ENCODE assay signal across 8 cellular contexts in genomic region chr1:233326995-233327937, GRCh38. TPM values are rescaled to one million over a fixed set of nuclear protein-coding genes. Genes with fewer than 3 reads are reported as not detected.
DNase-seq lines count a peak whose midpoint lies in the region; ATAC-seq and TF ChIP-seq lines count a peak whose summit lies in the region.

MAP3K21 (plus strand) TSS chr1:233327724; CDS start chr1:233328029, 305 bp downstream.

- H3K36me3 ChIP-seq in GM23248 (ENCODE audit: low read depth), result no peaks in the 10 kb centered on the region
- no peaks in the 10 kb centered on the region for H3K36me3 ChIP-seq in KOPT-K1 (ENCODE audit: insufficient read depth, low read length)

- H3K27ac ChIP-seq in GM23248 (no peak within 1 kb of the TSS), KOPT-K1 (ENCODE audit: low read depth, low read length, poor library complexity, severe bottlenecking) (peak within 1 kb of the TSS; percentile 20), foreskin keratinocyte (peak within 1 kb of the TSS; percentile 40), temporal lobe (ENCODE audit: low read depth, low read length) (peak within 1 kb of the TSS; percentile 27)

- H3K9me2 ChIP-seq in GM23248 (ENCODE audit: insufficient read depth), result no peaks in the 10 kb centered on the region

- DNase-seq in DMS153 treated with DMSO at 0.1 percent for 48 hours (lab: John Stamatoyannopoulos, UW; ENCODE audit: unreplicated experiment) (peak; percentile 53), GM23248 (peak; percentile 37), RPMI8226 (peak; percentile 99), foreskin keratinocyte (peak; percentile 81 to 84), occipital lobe (lab: John Stamatoyannopoulos, UW) (peak; percentile 70)
- peak; percentile 80 to 86 for DNase-seq in activated T-helper 1 cell treated with anti-CD3 and anti-CD28 coated beads, Interleukin-2, amount 50 U/mL, for 16 hours (ENCODE audit: low read depth in 1 of 2, low spot score in 1 of 2)

- H3K4me2 ChIP-seq in GM23248 (ENCODE audit: unreplicated experiment), result peak within 1 kb of the TSS; percentile 56

- peak within 1 kb of the TSS; percentile 76 for H2AFZ ChIP-seq in GM23248

- no peak within 1 kb of the TSS for H3K9ac ChIP-seq in GM23248

- no peaks in the 10 kb centered on the region for H4K20me1 ChIP-seq in GM23248 (ENCODE audit: insufficient read depth)

- H3K27me3 ChIP-seq in GM23248 (replicated peaks; ENCODE audit: insufficient read depth), result peaks cover 29% of the 10 kb centered on the region
- peaks cover 6% of the 10 kb centered on the region for H3K27me3 ChIP-seq in foreskin keratinocyte

- H3K9me3 ChIP-seq in GM23248 (ENCODE audit: low read depth) (no peaks in the 10 kb centered on the region), KOPT-K1 (ENCODE audit: insufficient read depth, low read length, poor library complexity, severe bottlenecking) (no peaks in the 10 kb centered on the region)

- H3K4me3 ChIP-seq in GM23248, result peak within 1 kb of the TSS; percentile 63

- ATAC-seq in foreskin keratinocyte, result peak; percentile 90

- H3F3A ChIP-seq in GM23248 (ENCODE audit: insufficient read depth), result no peaks in the 10 kb centered on the region

- no peaks in the 10 kb centered on the region for H3K79me2 ChIP-seq in GM23248 (ENCODE audit: insufficient read depth)

- TF ChIP-seq CTCF in foreskin keratinocyte (conservative IDR thresholded peaks at IDR 0.05), result no peak

- H3K4me1 ChIP-seq in GM23248 (ENCODE audit: insufficient read depth) (no peaks in the 10 kb centered on the region), foreskin keratinocyte (peaks cover 14% of the 10 kb centered on the region)

- in situ Hi-C loops in GM23248 (cut with MboI), result no loop called here

- WGBS in GM23248 (ENCODE audit: low coverage in 1 of 2, low lambda C conversion rate in 2 of 2, missing lambda C conversion rate in 2 of 2), 2 experiments, result 4% methylated on average over 30 to 44 of the region's 79 CpGs

RNA-seq across cellular contexts. Expression of gene MAP3K21, which starts in this region (rescaled TPM):
- total RNA-seq in GM23248 (2014; rRNA removed; shearing (Covaris generic)), result not detected in 2 replicates
- 0.03 TPM in 1 of 2 replicates, not detected in the other for polyA plus RNA-seq in GM23248 (2016; fragmentation: Nextera tagmentation; extraction: Ambion mirVana)
- total RNA-seq in foreskin keratinocyte, result 8.3 and 10.2 TPM in 2 replicates
- 2.4 and 3.0 TPM in 2 replicates for polyA plus RNA-seq in foreskin keratinocyte
- total RNA-seq in occipital lobe, result 4.1 TPM
- 3.2 TPM for total RNA-seq in temporal lobe

Comparison
In these comparisons a context has a peak if more than half of its experiments do, and no peak if none do; other contexts are left out.
1. Peak in DNase-seq, H3K4me3 ChIP-seq and H3K4me2 ChIP-seq in GM23248; RNA of the gene not detected or under 1 TPM.
2. DNase-seq: peak in every context shown above with its lines; median percentile 99 in RPMI8226; 83 in activated T-helper 1 cell treated with anti-CD3 and anti-CD28 coated beads, Interleukin-2, amount 50 U/mL, for 16 hours; 82 in foreskin keratinocyte; 70 in occipital lobe; 53 in DMS153 treated with DMSO at 0.1 percent for 48 hours; 37 in GM23248.